Comparison of ENCODE assay signal across 13 cellular contexts in the genomic region with DNA sequence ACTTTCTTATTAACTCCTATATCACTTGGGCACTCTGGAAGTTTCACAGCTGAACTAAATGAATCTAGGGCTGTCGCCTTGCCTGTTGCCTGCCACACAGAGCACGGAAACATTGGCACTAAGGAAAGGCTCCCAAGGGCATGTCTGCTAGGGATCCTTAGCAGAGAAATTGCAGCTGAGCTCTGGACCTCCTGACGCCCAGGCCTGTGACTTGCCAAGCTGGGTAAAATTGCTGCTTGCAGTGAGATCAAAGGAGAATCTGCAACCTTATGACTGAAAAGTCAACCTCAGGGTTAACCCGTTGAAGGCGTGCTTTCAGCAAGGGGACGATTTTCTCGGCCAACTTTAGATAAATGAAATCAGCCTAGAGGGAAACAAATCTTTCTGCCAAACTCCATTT.
DNase-seq lines count a peak whose midpoint lies in the region; ATAC-seq lines count a peak whose summit lies in the region.
"Had no signal": no experiment of that assay in that cellular context is flagged by ENCODE, and none has a peak within 500 bp of the region (broad histone marks: within the 10 kb centered on the region; RNA-seq: fewer than 3 reads in every experiment).

No MANE protein-coding gene starts in this region.

- DNase-seq in NCI-H2227 (lab: John Stamatoyannopoulos, UW; ENCODE audit: unreplicated experiment) (peak; percentile 8), NCI-H2227 treated with DMSO at 0.1 percent for 48 hours (lab: John Stamatoyannopoulos, UW) (no peak), medulla oblongata (ENCODE audit: extremely low spot score) (peak; percentile 6), NCI-H146 treated with DMSO at 0.1 percent for 48 hours (lab: John Stamatoyannopoulos, UW; ENCODE audit: unreplicated experiment) (no peak)
- peak; percentile 17 for DNase-seq in activated T-cell treated with anti-CD3 and anti-CD28 coated beads, Interleukin-2, amount 50 U/mL, for 4 hours
- DNase-seq in stimulated activated naive CD8-positive, alpha-beta T cell treated with anti-CD3 and anti-CD28 coated beads, Interleukin-15, Interleukin-2, amounts not matched to agents 100 U/mL and 50 U/mL, for 24 hours, result peak; percentile 29
- DNase-seq: 8988T, anterior cingulate cortex, DMS79, NCI-H1417, testis had no signal

- peak; percentile 87 to 93 for ATAC-seq in activated T-cell treated with anti-CD3 and anti-CD28 coated beads, Interleukin-2, amount 50 U/mL, for 4 hours
- ATAC-seq in stimulated activated naive CD8-positive, alpha-beta T cell treated with anti-CD3 and anti-CD28 coated beads, Interleukin-15, Interleukin-2, amounts not matched to agents 100 U/mL and 50 U/mL, for 24 hours, result peak; percentile 81
- ATAC-seq in HG03175 (IDR thresholded peaks at IDR 0.05; ENCODE audit: unreplicated experiment), result no peak
- no peak for ATAC-seq in HG02571 (IDR thresholded peaks at IDR 0.05; ENCODE audit: unreplicated experiment)

- H3K4me1 Mint-ChIP-seq in activated T-cell treated with anti-CD3 and anti-CD28 coated beads, Interleukin-2, amount 50 U/mL, for 4 hours (ENCODE audit: low read depth), result peaks cover 17% of the 10 kb centered on the region

- H3K36me3 Mint-ChIP-seq in activated T-cell treated with anti-CD3 and anti-CD28 coated beads, Interleukin-2, amount 50 U/mL, for 4 hours (ENCODE audit: insufficient read depth), result no peaks in the 10 kb centered on the region

- H3K27me3 Mint-ChIP-seq in activated T-cell treated with anti-CD3 and anti-CD28 coated beads, Interleukin-2, amount 50 U/mL, for 4 hours (ENCODE audit: low read depth), result no peaks in the 10 kb centered on the region

- H3K9me3 Mint-ChIP-seq in activated T-cell treated with anti-CD3 and anti-CD28 coated beads, Interleukin-2, amount 50 U/mL, for 4 hours, result peaks cover 13% of the 10 kb centered on the region

- no peak overlapping the region for H3K4me3 Mint-ChIP-seq in activated T-cell treated with anti-CD3 and anti-CD28 coated beads, Interleukin-2, amount 50 U/mL, for 4 hours

Comparison
In these comparisons a context has a peak if more than half of its experiments do, and no peak if none do; other contexts are left out.
1. DNase-seq: peak in NCI-H2227 (single experiment), activated T-cell treated with anti-CD3 and anti-CD28 coated beads, Interleukin-2, amount 50 U/mL, for 4 hours (single experiment), medulla oblongata (single experiment) and stimulated activated naive CD8-positive, alpha-beta T cell treated with anti-CD3 and anti-CD28 coated beads, Interleukin-15, Interleukin-2, amounts not matched to agents 100 U/mL and 50 U/mL, for 24 hours (single experiment); none in NCI-H2227 treated with DMSO at 0.1 percent for 48 hours (single experiment) and NCI-H146 treated with DMSO at 0.1 percent for 48 hours (single experiment).
2. ATAC-seq: peak in activated T-cell treated with anti-CD3 and anti-CD28 coated beads, Interleukin-2, amount 50 U/mL, for 4 hours (2 of 2) and stimulated activated naive CD8-positive, alpha-beta T cell treated with anti-CD3 and anti-CD28 coated beads, Interleukin-15, Interleukin-2, amounts not matched to agents 100 U/mL and 50 U/mL, for 24 hours (single experiment); none in HG03175 (single experiment) and HG02571 (single experiment).